8 cellular contexts compared by ENCODE assay signal in genomic region chr11:266676-267439, GRCh38. TPM values are rescaled to one million over a fixed set of nuclear protein-coding genes. Genes with fewer than 3 reads are reported as not detected.
A peak's percentile ranks its signal among the peaks of the same experiment; 100 is the strongest.
DNase-seq lines count a peak whose midpoint lies in the region; ATAC-seq and TF ChIP-seq lines count a peak whose summit lies in the region.
"Had no signal": no experiment of that assay in that cellular context is flagged by ENCODE, and none has a peak within 500 bp of the region (broad histone marks: within the 10 kb centered on the region; RNA-seq: fewer than 3 reads in every experiment).

No MANE protein-coding gene starts in this region.

- H3K9me3 Mint-ChIP-seq in activated naive CD4-positive, alpha-beta T cell treated with anti-CD3 and anti-CD28 coated beads, Interleukin-2, amount 50 U/mL, for 72 hours, result peaks cover 0 to 5% of the 10 kb centered on the region in 2 donors

- H3K4me1 ChIP-seq in Peyer's patch (peaks cover 6 to 22% (median 8%) of the 10 kb centered on the region in 4 donors), uterus (no peaks in the 10 kb centered on the region)

- no peaks in the 10 kb centered on the region for H3K36me3 ChIP-seq in Peyer's patch
- no peaks in the 10 kb centered on the region for H3K36me3 ChIP-seq in uterus

- H3K27ac Mint-ChIP-seq in activated naive CD4-positive, alpha-beta T cell treated with anti-CD3 and anti-CD28 coated beads, Interleukin-2, amount 50 U/mL, for 72 hours, result peak overlapping the region; percentile 89 to 93

- H3K9me3 ChIP-seq in Peyer's patch, result no peaks in the 10 kb centered on the region
- H3K9me3 ChIP-seq in uterus, result peaks cover 0 to 3% of the 10 kb centered on the region in 2 donors

- H3K4me3 ChIP-seq in Peyer's patch (no peak overlapping the region), uterus (no peak overlapping the region)

- TF ChIP-seq POLR2A in Peyer's patch (IDR thresholded peaks at IDR 0.05), result no peak
- no peak for TF ChIP-seq POLR2A in uterus (IDR thresholded peaks at IDR 0.05)

- H3K27ac ChIP-seq in Peyer's patch (peak overlapping the region in 1 of 4 donors; percentile 68), uterus (no peak overlapping the region)

- DNase-seq in GM20000 (ENCODE audit: low spot score) (peak; percentile 56), Peyer's patch (peak in 2 of 3 donors; percentile 58 to 69), pons (ENCODE audit: low spot score) (peak; percentile 7), EL (no peak), uterus (no peak)
- no peak for DNase-seq in activated naive CD4-positive, alpha-beta T cell treated with anti-CD3 and anti-CD28 coated beads, Interleukin-2, amount 50 U/mL, for 72 hours (ENCODE audit: low spot score in 2 of 2)
- no peak for DNase-seq in effector CD8-positive, alpha-beta T cell (lab: John Stamatoyannopoulos, UW)

- no peaks in the 10 kb centered on the region for H3K36me3 Mint-ChIP-seq in activated naive CD4-positive, alpha-beta T cell treated with anti-CD3 and anti-CD28 coated beads, Interleukin-2, amount 50 U/mL, for 72 hours

- TF ChIP-seq CTCF in GM20000 (IDR thresholded peaks at IDR 0.05; ENCODE audit: extremely low read depth, missing control alignments) (no peak), Peyer's patch (IDR thresholded peaks at IDR 0.05) (no peak), uterus (IDR thresholded peaks at IDR 0.05) (no peak)

- H3K27me3 ChIP-seq in Peyer's patch (no peaks in the 10 kb centered on the region), uterus (no peaks in the 10 kb centered on the region)

- intact Hi-C loops in uterus (cut with DNase I; ENCODE audit: low total_unique reads), result no loop called here

- ATAC-seq in activated naive CD4-positive, alpha-beta T cell treated with anti-CD3 and anti-CD28 coated beads, Interleukin-2, amount 50 U/mL, for 72 hours, result peak; percentile 34 to 70

RNA-seq across cellular contexts. Expression of gene NLRP6, which starts 11.3 kb away (rescaled TPM):
- total RNA-seq in Peyer's patch (100 to 1,000 TPM; 109 to 687 (median 492) TPM), uterus (under 1 TPM in 2 of 4 donors, not detected in 2; 0.30 to 0.51 TPM)
- 1 to 10 TPM in 1 of 2 donors, under 1 TPM in 1; 0.88 to 2.5 TPM for total RNA-seq in activated naive CD4-positive, alpha-beta T cell treated with anti-CD3 and anti-CD28 coated beads, Interleukin-2, amount 50 U/mL, for 72 hours
- total RNA-seq: renal cortical epithelial cell had no signal

RNA-seq across cellular contexts. Expression of gene PGGHG, which starts 22.1 kb away (rescaled TPM):
- total RNA-seq in Peyer's patch, result 100 to 1,000 TPM in 3 of 4 donors, 10 to 100 TPM in 1; 94.2 to 385 (median 317) TPM
- 100 to 1,000 TPM in 1 of 2 donors, 10 to 100 TPM in 1; 97.8 to 695 TPM for total RNA-seq in activated naive CD4-positive, alpha-beta T cell treated with anti-CD3 and anti-CD28 coated beads, Interleukin-2, amount 50 U/mL, for 72 hours
- 10 to 100 TPM in 3 of 4 donors, 1 to 10 TPM in 1; 7.9 to 29.1 (median 14.2) TPM for total RNA-seq in uterus

RNA-seq across cellular contexts. Expression of gene PSMD13, which starts 30.1 kb away (rescaled TPM):
- total RNA-seq in Peyer's patch, result 100 to 1,000 TPM in 2 of 4 donors, 10 to 100 TPM in 2; 74.5 to 125 (median 96.9) TPM
- 100 to 1,000 TPM; 196 to 273 TPM for total RNA-seq in activated naive CD4-positive, alpha-beta T cell treated with anti-CD3 and anti-CD28 coated beads, Interleukin-2, amount 50 U/mL, for 72 hours
- total RNA-seq in uterus, result 10 to 100 TPM; 17.9 to 94.3 (median 78.2) TPM

RNA-seq across cellular contexts. Expression of gene SIRT3, which starts 30.7 kb away (rescaled TPM):
- total RNA-seq in Peyer's patch (10 to 100 TPM; 21.2 to 36.3 (median 29.3) TPM), uterus (10 to 100 TPM in 2 of 4 donors, 1 to 10 TPM in 2; 1.5 to 25.9 (median 9.8) TPM)
- total RNA-seq in activated naive CD4-positive, alpha-beta T cell treated with anti-CD3 and anti-CD28 coated beads, Interleukin-2, amount 50 U/mL, for 72 hours, result 10 to 100 TPM; 11.7 to 38.7 TPM

RNA-seq across cellular contexts. Expression of gene IFITM5, which starts 32.5 kb away (rescaled TPM):
- total RNA-seq in Peyer's patch (not detected), uterus (not detected)
- not detected for total RNA-seq in activated naive CD4-positive, alpha-beta T cell treated with anti-CD3 and anti-CD28 coated beads, Interleukin-2, amount 50 U/mL, for 72 hours
- total RNA-seq: renal cortical epithelial cell had no signal

Comparison
In these comparisons a context has a peak if more than half of its experiments do, and no peak if none do; other contexts are left out.
1. DNase-seq: peak in GM20000 (single experiment), Peyer's patch (2 of 3) and pons (single experiment); none in activated naive CD4-positive, alpha-beta T cell treated with anti-CD3 and anti-CD28 coated beads, Interleukin-2, amount 50 U/mL, for 72 hours (0 of 2), effector CD8-positive, alpha-beta T cell (single experiment), EL (single experiment) and uterus (0 of 2).
2. RNA of gene NLRP6, which starts 11.3 kb away (total RNA-seq): 109 to 687 TPM in Peyer's patch; 0.88 to 2.5 TPM in activated naive CD4-positive, alpha-beta T cell treated with anti-CD3 and anti-CD28 coated beads, Interleukin-2, amount 50 U/mL, for 72 hours and 0.30 to 0.51 TPM in uterus; every median in the first group is over 10 times any median in the second.